In genomic region chr16:56422896-56423441, GRCh38 we compare ENCODE assay signal across 12 cellular contexts. TPM values are rescaled to one million over a fixed set of nuclear protein-coding genes. Genes with fewer than 3 reads are reported as not detected.
A peak's percentile ranks its signal among the peaks of the same experiment; 100 is the strongest.
DNase-seq lines count a peak whose midpoint lies in the region; ATAC-seq and TF ChIP-seq lines count a peak whose summit lies in the region.
"Had no signal": no experiment of that assay in that cellular context is flagged by ENCODE, and none has a peak within 500 bp of the region (broad histone marks: within the 10 kb centered on the region; RNA-seq: fewer than 3 reads in every experiment).

No MANE protein-coding gene starts in this region.

- H4K20me1 ChIP-seq in OCI-LY1 (ENCODE audit: insufficient read depth, low read length) = no peaks in the 10 kb centered on the region

- intact Hi-C loops in psoas muscle (cut with DNase I) (no loop called here), stomach (cut with DNase I; ENCODE audit: low total_unique reads) (no loop called here)

- peak overlapping the region; percentile 46 for H3K4me3 Mint-ChIP-seq in T-helper 1 cell treated with Interleukin-12 subunit alpha and Interleukin-12 subunit beta and Interleukin-4 antibody, amounts not matched to agents 30 μg/mL and 1 μg/mL, for 36 hours
- peak overlapping the region; percentile 42 for H3K4me3 Mint-ChIP-seq in endothelial cell (ENCODE audit: unreplicated experiment)

- H3K4me1 ChIP-seq in OCI-LY1 (ENCODE audit: insufficient read depth, low read length, severe bottlenecking) = peaks cover 47% of the 10 kb centered on the region
- H3K4me1 ChIP-seq in psoas muscle = peaks cover 37% of the 10 kb centered on the region
- peaks cover 24 to 66% (median 47%) of the 10 kb centered on the region in 4 donors for H3K4me1 ChIP-seq in stomach

- H3K36me3 Mint-ChIP-seq in T-helper 1 cell treated with Interleukin-12 subunit alpha and Interleukin-12 subunit beta and Interleukin-4 antibody, amounts not matched to agents 30 μg/mL and 1 μg/mL, for 36 hours (ENCODE audit: low read depth) = peaks cover 4% of the 10 kb centered on the region
- H3K36me3 Mint-ChIP-seq in endothelial cell (ENCODE audit: low read depth, unreplicated experiment) = peaks cover 3% of the 10 kb centered on the region

- H3K4me3 ChIP-seq in OCI-LY1 (ENCODE audit: low read depth, low read length, poor library complexity, severe bottlenecking) (peak overlapping the region; percentile 91), psoas muscle (peak overlapping the region; percentile 94), stomach (peak overlapping the region in 1 of 4 donors; percentile 92)

- H3K27ac ChIP-seq in OCI-LY1 (ENCODE audit: low read depth, low read length, poor library complexity, severe bottlenecking) = peak overlapping the region; percentile 90
- H3K27ac ChIP-seq in psoas muscle = peak overlapping the region; percentile 94
- no peak overlapping the region for H3K27ac ChIP-seq in stomach

- H3K27ac Mint-ChIP-seq in T-helper 1 cell treated with Interleukin-12 subunit alpha and Interleukin-12 subunit beta and Interleukin-4 antibody, amounts not matched to agents 30 μg/mL and 1 μg/mL, for 36 hours = no peak overlapping the region
- H3K27ac Mint-ChIP-seq in endothelial cell (ENCODE audit: unreplicated experiment) = no peak overlapping the region

- peak overlapping the region; percentile 86 for H3K9ac ChIP-seq in OCI-LY1 (ENCODE audit: low read length)

- peaks cover 63% of the 10 kb centered on the region for H3K79me2 ChIP-seq in OCI-LY1 (ENCODE audit: insufficient read depth, low read length)

- H3K27me3 ChIP-seq in OCI-LY1 (ENCODE audit: insufficient read depth, low read length) (no peaks in the 10 kb centered on the region), psoas muscle (ENCODE audit: insufficient read depth in 3 of 3, low read length in 2 of 3) (no peaks in the 10 kb centered on the region), stomach (no peaks in the 10 kb centered on the region)
- H3K27me3 ChIP-seq: upper lobe of left lung had no signal

- H3K9me3 ChIP-seq in OCI-LY1 (ENCODE audit: low read length) (no peaks in the 10 kb centered on the region), psoas muscle (no peaks in the 10 kb centered on the region), stomach (no peaks in the 10 kb centered on the region)
- H3K9me3 ChIP-seq: upper lobe of left lung had no signal

- H3K4me2 ChIP-seq in OCI-LY1 (ENCODE audit: low read length) = peak overlapping the region; percentile 85

- no peak overlapping the region for H2AFZ ChIP-seq in OCI-LY1 (ENCODE audit: low read length)

- ATAC-seq in psoas muscle (no peak), HG02610 (IDR thresholded peaks at IDR 0.05; ENCODE audit: unreplicated experiment) (no peak)
- ATAC-seq: Right ventricle myocardium inferior had no signal

- H3K4me1 Mint-ChIP-seq in T-helper 1 cell treated with Interleukin-12 subunit alpha and Interleukin-12 subunit beta and Interleukin-4 antibody, amounts not matched to agents 30 μg/mL and 1 μg/mL, for 36 hours (ENCODE audit: low read depth) = peaks cover 38% of the 10 kb centered on the region
- peaks cover 24% of the 10 kb centered on the region for H3K4me1 Mint-ChIP-seq in endothelial cell (ENCODE audit: unreplicated experiment)

- DNase-seq in T-helper 1 cell (no peak), endothelial cell (ENCODE audit: low spot score) (no peak), psoas muscle (no peak), epidermal melanocyte (ENCODE audit: insufficient read length, low spot score) (no peak), stomach (no peak)
- DNase-seq: GDM1; stimulated activated CD4-positive, alpha-beta T cell treated with anti-CD3 and anti-CD28 coated beads, Interleukin-4, amount 100 ng/mL, for 4 hours; upper lobe of left lung had no signal

- no peaks in the 10 kb centered on the region for H3K27me3 Mint-ChIP-seq in T-helper 1 cell treated with Interleukin-12 subunit alpha and Interleukin-12 subunit beta and Interleukin-4 antibody, amounts not matched to agents 30 μg/mL and 1 μg/mL, for 36 hours (ENCODE audit: low read depth)
- H3K27me3 Mint-ChIP-seq in endothelial cell (ENCODE audit: unreplicated experiment) = no peaks in the 10 kb centered on the region

- H3K9me3 Mint-ChIP-seq in T-helper 1 cell treated with Interleukin-12 subunit alpha and Interleukin-12 subunit beta and Interleukin-4 antibody, amounts not matched to agents 30 μg/mL and 1 μg/mL, for 36 hours = no peaks in the 10 kb centered on the region
- no peaks in the 10 kb centered on the region for H3K9me3 Mint-ChIP-seq in endothelial cell (ENCODE audit: unreplicated experiment)

- H3K9me2 ChIP-seq in OCI-LY1 (ENCODE audit: low read depth, low read length) = no peaks in the 10 kb centered on the region

- no peak for TF ChIP-seq EP300 in stomach (IDR thresholded peaks at IDR 0.05)

- H3K36me3 ChIP-seq in OCI-LY1 (ENCODE audit: insufficient read depth, low read length) (no peaks in the 10 kb centered on the region), psoas muscle (ENCODE audit: insufficient read depth in 1 of 2, low read depth in 1 of 2) (no peaks in the 10 kb centered on the region), stomach (no peaks in the 10 kb centered on the region)
- H3K36me3 ChIP-seq: upper lobe of left lung had no signal

- WGBS in psoas muscle, 3 donors = 73 to 79% (median 74%) methylated on average over 4 of the region's 4 CpGs
- WGBS in stomach, 5 donors = 71 to 81% (median 78%) methylated on average over 4 of the region's 4 CpGs

- no peaks in the 10 kb centered on the region; the same call in 1 of the 2 replicates for H3F3A ChIP-seq in OCI-LY1 (ENCODE audit: insufficient read depth, low read length)

- TF ChIP-seq POLR2A in stomach (IDR thresholded peaks at IDR 0.05) = no peak

- TF ChIP-seq CTCF in OCI-LY1 (IDR thresholded peaks at IDR 0.05; ENCODE audit: low read length) (no peak), endothelial cell (IDR thresholded peaks at IDR 0.05; ENCODE audit: unreplicated experiment) (no peak), psoas muscle (IDR thresholded peaks at IDR 0.05) (no peak), stomach (IDR thresholded peaks at IDR 0.05) (no peak)

RNA-seq across cellular contexts. Expression of gene AMFR, which starts 2.4 kb away (rescaled TPM):
- total RNA-seq in endothelial cell (ENCODE audit: unreplicated experiment) = 90.7 TPM
- total RNA-seq in psoas muscle = 100 to 1,000 TPM; 146 to 270 (median 194) TPM
- polyA plus RNA-seq in psoas muscle = 100 to 1,000 TPM; 106 to 453 (median 160) TPM
- 100 to 1,000 TPM in 3 of 5 donors, 10 to 100 TPM in 2; 43.7 to 254 (median 102) TPM for total RNA-seq in stomach
- 10 to 100 TPM; 16.8 to 30.9 (median 17.4) TPM for polyA plus RNA-seq in stomach

RNA-seq across cellular contexts. Expression of gene NUDT21, which starts 28.2 kb away (rescaled TPM):
- total RNA-seq in endothelial cell (ENCODE audit: unreplicated experiment) (126 TPM), psoas muscle (10 to 100 TPM; 41.1 to 52.4 (median 48.5) TPM), stomach (100 to 1,000 TPM in 2 of 5 donors, 10 to 100 TPM in 2, 1 to 10 TPM in 1; 6.4 to 174 (median 30.4) TPM)
- polyA plus RNA-seq in psoas muscle (10 to 100 TPM; 16.9 to 39.0 (median 28.6) TPM), stomach (10 to 100 TPM; 19.4 to 28.6 (median 26.0) TPM)

RNA-seq across cellular contexts. Expression of gene OGFOD1, which starts 28.4 kb away (rescaled TPM):
- total RNA-seq in endothelial cell (ENCODE audit: unreplicated experiment) (24.8 TPM), psoas muscle (10 to 100 TPM; 56.3 to 97.6 (median 73.4) TPM), stomach (100 to 1,000 TPM in 1 of 5 donors, 10 to 100 TPM in 4; 16.3 to 167 (median 38.0) TPM)
- polyA plus RNA-seq in psoas muscle (100 to 1,000 TPM in 1 of 3 donors, 10 to 100 TPM in 2; 40.9 to 100 (median 42.6) TPM), stomach (1 to 10 TPM; 8.4 to 8.7 (median 8.6) TPM)

Comparison
In these comparisons a context has a peak if more than half of its experiments do, and no peak if none do; other contexts are left out.
1. H3K27ac ChIP-seq: peak in OCI-LY1 (single experiment) and psoas muscle (single experiment); none in stomach (0 of 5).